ENCODE assay signal across 2 cellular contexts in genomic region chr14:52824479-52824878, GRCh38.
TF ChIP-seq lines count a peak whose summit lies in the region.

No MANE protein-coding gene starts in this region.

TF ChIP-seq in HCT116, 20 proteins besides CTCF, POLR2A, EP300 and RAD21:
- TF ChIP-seq ZBTB33 (IDR thresholded peaks at IDR 0.05; ENCODE audit: extremely low read depth, insufficient replicate concordance, low read length) (no peak), ATF3 (IDR thresholded peaks at IDR 0.05) (no peak), FOSL1 (IDR thresholded peaks at IDR 0.05; ENCODE audit: low read depth) (no peak), ZFX (IDR thresholded peaks at IDR 0.05) (no peak), CEBPB (IDR thresholded peaks at IDR 0.05; ENCODE audit: low read depth) (no peak), SRF (IDR thresholded peaks at IDR 0.05; ENCODE audit: low read depth) (no peak), ELF1 (IDR thresholded peaks at IDR 0.05; ENCODE audit: borderline replicate concordance, low read depth) (no peak), ZNF274 (IDR thresholded peaks at IDR 0.05; ENCODE audit: low read depth, low read length) (no peak), JUND (IDR thresholded peaks at IDR 0.05) (no peak), SIN3A (IDR thresholded peaks at IDR 0.05; ENCODE audit: low read depth) (no peak), MAX (IDR thresholded peaks at IDR 0.05) (no peak), SP1 (IDR thresholded peaks at IDR 0.05; ENCODE audit: low read depth) (no peak)

TF ChIP-seq in SK-N-SH treated with all-trans-retinoic acid at 6 μM for 48 hours, 23 proteins besides CTCF, POLR2A, EP300 and RAD21:
- TF ChIP-seq PATZ1 (CRISPR knock-in tag; IDR thresholded peaks at IDR 0.05; ENCODE audit: borderline replicate concordance) (no peak), CSDC2 (CRISPR knock-in tag; IDR thresholded peaks at IDR 0.05) (no peak), ARNTL (CRISPR knock-in tag; IDR thresholded peaks at IDR 0.05; ENCODE audit: borderline replicate concordance, low read depth) (no peak), POU6F1 (CRISPR knock-in tag; IDR thresholded peaks at IDR 0.05; ENCODE audit: borderline replicate concordance, low read depth) (no peak), ZC3H10 (CRISPR knock-in tag; IDR thresholded peaks at IDR 0.05) (no peak), TSHZ2 (CRISPR knock-in tag; IDR thresholded peaks at IDR 0.05) (peak; percentile 68; the same call in 1 of the 2 replicates), ISL1 (CRISPR knock-in tag; IDR thresholded peaks at IDR 0.05) (peak; percentile 53), ZFP30 (CRISPR knock-in tag; IDR thresholded peaks at IDR 0.05) (no peak), CREB5 (CRISPR knock-in tag; IDR thresholded peaks at IDR 0.05; ENCODE audit: low read depth) (peak; percentile 48; the same call in 1 of the 2 replicates), BACH2 (CRISPR knock-in tag; IDR thresholded peaks at IDR 0.05; ENCODE audit: borderline replicate concordance) (no peak), ZNF565 (CRISPR knock-in tag; conservative IDR thresholded peaks at IDR 0.05; ENCODE audit: low read depth) (no peak)
